8 cellular contexts compared by ENCODE assay signal in genomic region chr17:39688475-39688835, GRCh38. TPM values are rescaled to one million over a fixed set of nuclear protein-coding genes. Genes with fewer than 3 reads are reported as not detected.
A peak's percentile ranks its signal among the peaks of the same experiment; 100 is the strongest.
DNase-seq lines count a peak whose midpoint lies in the region; ATAC-seq and TF ChIP-seq lines count a peak whose summit lies in the region.

No MANE protein-coding gene starts in this region.

- H3K27me3 Mint-ChIP-seq in naive B cell = no peaks in the 10 kb centered on the region

- TF ChIP-seq CTCF in AG10803 (conservative IDR thresholded peaks at IDR 0.05; ENCODE audit: low read length) (no peak), IMR-90 (conservative IDR thresholded peaks at IDR 0.05; ENCODE audit: low read depth, low read length) (no peak), choroid plexus epithelial cell (conservative IDR thresholded peaks at IDR 0.05; ENCODE audit: low read depth, low read length) (no peak), GM20000 (IDR thresholded peaks at IDR 0.05; ENCODE audit: extremely low read depth, missing control alignments) (no peak)

- peak overlapping the region; percentile 91 for H2AFZ ChIP-seq in IMR-90 (replicated peaks; ENCODE audit: low read length, poor library complexity)

- H3K27me3 ChIP-seq in IMR-90 (ENCODE audit: control insufficient read depth, insufficient read depth, low read length) = no peaks in the 10 kb centered on the region

- intact Hi-C loops in IMR-90 (cut with micrococcal nuclease) = no loop called here

- H2AK9ac ChIP-seq in IMR-90 (replicated peaks; ENCODE audit: low read depth, low read length, poor library complexity) = peak overlapping the region; percentile 83

- DNase-seq in AG10803 (ENCODE audit: low read depth) (no peak), IMR-90 (peak; percentile 14), choroid plexus epithelial cell (ENCODE audit: low read depth) (peak; percentile 21), naive B cell (no peak), SKM-1 treated with dmso at 0.1 percent for 144 hours (lab: John Stamatoyannopoulos, UW; ENCODE audit: unreplicated experiment) (no peak), globus pallidus (ENCODE audit: low spot score) (no peak), GM20000 (ENCODE audit: low spot score) (no peak)

- WGBS in IMR-90 (ENCODE audit: extremely low coverage in 2 of 2, insufficient read length in 1 of 2), 2 experiments = no CpG with 5 or more reads among the region's 6 CpGs

- peak overlapping the region; percentile 50 for H2AK5ac ChIP-seq in IMR-90 (ENCODE audit: low read depth, low read length)

- CTCF ChIA-PET in IMR-90 (lab: Yijun Ruan, JAX) = interaction anchor here (1.3 to 2.3 kb wide), 4 partner anchors 11 to 67 kb away, joined by 3 to 7 read pairs (median 5); partner anchors contain the start of gene ERBB2

- peak; percentile 8; the same call in 1 of the 2 replicates for ATAC-seq in IMR-90 (ENCODE audit: low read depth)
- no peak for ATAC-seq in naive B cell (ENCODE audit: low read depth in 2 of 2)
- no peak for ATAC-seq in HG02759 (IDR thresholded peaks at IDR 0.05; ENCODE audit: unreplicated experiment)

- H3K4me2 ChIP-seq in IMR-90 (ENCODE audit: low read depth, low read length) = peak overlapping the region; percentile 95

- no peak for TF ChIP-seq RAD21 in IMR-90 (IDR thresholded peaks at IDR 0.05; ENCODE audit: low read length)

- dilution Hi-C loops in IMR-90 (cut with HindIII; ENCODE audit: low sequenced_read_pairs, unreplicated experiment) = no loop called here

- H2BK5ac ChIP-seq in IMR-90 (ENCODE audit: low read depth, low read length, poor library complexity, severe bottlenecking) = no peak overlapping the region

- no peak for TF ChIP-seq POLR2A in IMR-90 (IDR thresholded peaks at IDR 0.05; ENCODE audit: low read depth, low read length)

- H3K18ac ChIP-seq in IMR-90 (ENCODE audit: low read depth, low read length) = no peak overlapping the region

- H3K4me1 Mint-ChIP-seq in naive B cell = peaks cover 24 to 29% (median 26%) of the 10 kb centered on the region in 3 donors

- H3K14ac ChIP-seq in IMR-90 (replicated peaks; ENCODE audit: low read depth, low read length) = peak overlapping the region; percentile 78

- H3K4me1 ChIP-seq in IMR-90 (ENCODE audit: control insufficient read depth, insufficient read depth, low read length) = peaks cover 9% of the 10 kb centered on the region

- in situ Hi-C loops in IMR-90 (cut with MboI; ENCODE audit: low sequenced_read_pairs) = no loop called here

- H4K91ac ChIP-seq in IMR-90 (ENCODE audit: insufficient read depth, low read depth, low read length) = peak overlapping the region; percentile 67

- peaks cover 6% of the 10 kb centered on the region for H3K36me3 ChIP-seq in IMR-90 (ENCODE audit: control insufficient read depth, insufficient read depth, low read length)

- H3K4ac ChIP-seq in IMR-90 (ENCODE audit: low read depth, low read length) = peak overlapping the region; percentile 93

- no TSS peak for BruUV-seq in IMR-90 (replicated peaks; lab: Mats Ljungman, UMichigan)

- peaks cover 8% of the 10 kb centered on the region for H3K9me1 ChIP-seq in IMR-90 (ENCODE audit: insufficient read depth, low read length)

- H4K8ac ChIP-seq in IMR-90 (ENCODE audit: low read depth in 2 of 2, low read length in 2 of 2) = peak overlapping the region; percentile 98 to 99

- no peak overlapping the region for H2BK120ac ChIP-seq in IMR-90 (ENCODE audit: low read depth, low read length)

- POLR2A ChIA-PET in IMR-90 (lab: Charles Lee; ENCODE audit: unreplicated experiment) = interaction anchor here (0.6 to 1.0 kb wide), 3 partner anchors 8 to 296 kb away, joined by 4 to 7 read pairs (median 4); partner anchors contain the start of gene ERBB2

- H3K27ac ChIP-seq in IMR-90 (ENCODE audit: insufficient read depth, low read length) = peak overlapping the region; percentile 6; the same call in 1 of the 2 replicates

- H3K9me3 Mint-ChIP-seq in naive B cell = peaks cover 0 to 6% (median 0%) of the 10 kb centered on the region in 7 donors

- H3K9me3 ChIP-seq in IMR-90 (ENCODE audit: control insufficient read depth, insufficient read depth, low read length) = no peaks in the 10 kb centered on the region

- peak overlapping the region; percentile 97 to 99 (median 98) for H3K4me3 Mint-ChIP-seq in naive B cell

- H3K36me3 Mint-ChIP-seq in naive B cell = peaks cover 5 to 21% of the 10 kb centered on the region in 2 donors

- H3K23ac ChIP-seq in IMR-90 (ENCODE audit: low read depth, low read length) = peak overlapping the region; percentile 66

- H3K79me1 ChIP-seq in IMR-90 (ENCODE audit: low read depth in 1 of 2, low read length in 2 of 2) = peaks cover 8 to 16% of the 10 kb centered on the region in 2 experiments

- H3K4me3 ChIP-seq in AG10803 (ENCODE audit: low read length) = peak overlapping the region; percentile 85
- H3K4me3 ChIP-seq in IMR-90 (ENCODE audit: insufficient read depth, low read depth, low read length) = peak overlapping the region; percentile 81
- H3K4me3 ChIP-seq in choroid plexus epithelial cell (ENCODE audit: low read depth, low read length) = peak overlapping the region; percentile 79

- peak overlapping the region; percentile 87 for H3K9ac ChIP-seq in IMR-90 (ENCODE audit: low read depth, low read length)

- H4K5ac ChIP-seq in IMR-90 (ENCODE audit: low read depth, low read length) = peak overlapping the region; percentile 98

- no peak overlapping the region for H2BK15ac ChIP-seq in IMR-90 (ENCODE audit: low read depth, low read length)

- H2BK20ac ChIP-seq in IMR-90 (ENCODE audit: low read depth, low read length) = no peak overlapping the region

- no peaks in the 10 kb centered on the region for H4K20me1 ChIP-seq in IMR-90 (ENCODE audit: insufficient read depth, low read length)

- H3K27ac Mint-ChIP-seq in naive B cell = peak overlapping the region; percentile 92 to 99 (median 97)

- peak overlapping the region; percentile 61; the same call in 1 of the 2 replicates for H3K56ac ChIP-seq in IMR-90 (ENCODE audit: extremely low read depth, insufficient read depth, low read length)

TF ChIP-seq in IMR-90, 13 proteins besides CTCF, POLR2A, EP300 and RAD21 (continues in another document):
- TF ChIP-seq RCOR1 (IDR thresholded peaks at IDR 0.05; ENCODE audit: insufficient replicate concordance, low read length) (no peak), MXI1 (IDR thresholded peaks at IDR 0.05; ENCODE audit: borderline replicate concordance, low read depth, low read length) (no peak), SMC3 (IDR thresholded peaks at IDR 0.05; ENCODE audit: low read depth, low read length) (no peak), BHLHE40 (IDR thresholded peaks at IDR 0.05; ENCODE audit: low read depth, low read length) (no peak), MAZ (IDR thresholded peaks at IDR 0.05; ENCODE audit: borderline replicate concordance, low read depth, low read length) (no peak), MAFK (IDR thresholded peaks at IDR 0.05; ENCODE audit: low read depth, low read length) (no peak), NFE2L2 (IDR thresholded peaks at IDR 0.05; ENCODE audit: low read depth, low read length) (no peak), USF2 (IDR thresholded peaks at IDR 0.05; ENCODE audit: low read depth, low read length) (no peak)
- TF ChIP-seq, protein P1, sequence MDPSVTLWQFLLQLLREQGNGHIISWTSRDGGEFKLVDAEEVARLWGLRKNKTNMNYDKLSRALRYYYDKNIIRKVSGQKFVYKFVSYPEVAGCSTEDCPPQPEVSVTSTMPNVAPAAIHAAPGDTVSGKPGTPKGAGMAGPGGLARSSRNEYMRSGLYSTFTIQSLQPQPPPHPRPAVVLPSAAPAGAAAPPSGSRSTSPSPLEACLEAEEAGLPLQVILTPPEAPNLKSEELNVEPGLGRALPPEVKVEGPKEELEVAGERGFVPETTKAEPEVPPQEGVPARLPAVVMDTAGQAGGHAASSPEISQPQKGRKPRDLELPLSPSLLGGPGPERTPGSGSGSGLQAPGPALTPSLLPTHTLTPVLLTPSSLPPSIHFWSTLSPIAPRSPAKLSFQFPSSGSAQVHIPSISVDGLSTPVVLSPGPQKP (IDR thresholded peaks at IDR 0.05; ENCODE audit: borderline replicate concordance, low read depth, low read length) = no peak

RNA-seq across cellular contexts. Expression of gene PGAP3, which starts 0.6 kb away (rescaled TPM):
- 3.6 and 4.3 TPM in 2 replicates for total RNA-seq in IMR-90 (2012; rRNA removed)
- 9.8 and 10.4 TPM in 2 replicates for polyA plus RNA-seq in IMR-90 (2012; rRNA removed)
- 7.2 and 13.5 TPM in 2 replicates for polyA plus RNA-seq in IMR-90 (2012; cell fraction: cytosol; rRNA removed)
- polyA plus RNA-seq in IMR-90 (2012; cell fraction: nucleus; rRNA removed; ENCODE audit: low replicate concordance) = 40.4 and 52.8 TPM in 2 replicates
- 10 to 100 TPM in 2 of 6 donors, 1 to 10 TPM in 4; 7.2 to 18.2 (median 9.1) TPM for polyA plus RNA-seq in naive B cell (ENCODE audit: low read depth in 6 of 6)

RNA-seq across cellular contexts. Expression of gene ERBB2, which starts 11.4 kb away (rescaled TPM):
- 26.1 and 28.7 TPM in 2 replicates for total RNA-seq in IMR-90 (2012; rRNA removed)
- polyA plus RNA-seq in IMR-90 (2012; rRNA removed) (33.3 and 34.6 TPM in 2 replicates), naive B cell (ENCODE audit: low read depth in 6 of 6) (1 to 10 TPM in 3 of 6 donors, under 1 TPM in 3; 0.20 to 3.0 (median 1.1) TPM)
- polyA plus RNA-seq in IMR-90 (2012; cell fraction: cytosol; rRNA removed) = 26.4 and 33.2 TPM in 2 replicates
- polyA plus RNA-seq in IMR-90 (2012; cell fraction: nucleus; rRNA removed; ENCODE audit: low replicate concordance) = 34.2 and 69.9 TPM in 2 replicates

RNA-seq across cellular contexts. Expression of gene PNMT, which starts 20.2 kb away (rescaled TPM):
- not detected in 2 replicates for total RNA-seq in IMR-90 (2012; rRNA removed)
- polyA plus RNA-seq in IMR-90 (2012; rRNA removed) = not detected in 2 replicates
- 0.08 TPM in 1 of 2 replicates, not detected in the other for polyA plus RNA-seq in IMR-90 (2012; cell fraction: cytosol; rRNA removed)
- not detected in 2 replicates for polyA plus RNA-seq in IMR-90 (2012; cell fraction: nucleus; rRNA removed; ENCODE audit: low replicate concordance)
- not detected for polyA plus RNA-seq in naive B cell (ENCODE audit: low read depth in 6 of 6)

RNA-seq across cellular contexts. Expression of gene TCAP, which starts 23.3 kb away (rescaled TPM):
- under 0.01 TPM in 2 replicates for total RNA-seq in IMR-90 (2012; rRNA removed)
- polyA plus RNA-seq in IMR-90 (2012; rRNA removed) (0.21 and 0.26 TPM in 2 replicates), naive B cell (ENCODE audit: low read depth in 6 of 6) (under 1 TPM in 3 of 6 donors, not detected in 3; 0.12 to 0.25 (median 0.24) TPM)
- 0.03 and 0.09 TPM in 2 replicates for polyA plus RNA-seq in IMR-90 (2012; cell fraction: cytosol; rRNA removed)
- polyA plus RNA-seq in IMR-90 (2012; cell fraction: nucleus; rRNA removed; ENCODE audit: low replicate concordance) = 1.2 and 3.2 TPM in 2 replicates

RNA-seq across cellular contexts. Expression of gene MIEN1, which starts 41.9 kb away (rescaled TPM):
- total RNA-seq in IMR-90 (2012; rRNA removed) = 20.3 and 22.2 TPM in 2 replicates
- polyA plus RNA-seq in IMR-90 (2012; rRNA removed) (75.6 and 82.4 TPM in 2 replicates), naive B cell (ENCODE audit: low read depth in 6 of 6) (100 to 1,000 TPM in 5 of 6 donors, 10 to 100 TPM in 1; 99.3 to 135 (median 123) TPM)
- polyA plus RNA-seq in IMR-90 (2012; cell fraction: cytosol; rRNA removed) = 81.7 and 149 TPM in 2 replicates
- 24.0 and 30.9 TPM in 2 replicates for polyA plus RNA-seq in IMR-90 (2012; cell fraction: nucleus; rRNA removed; ENCODE audit: low replicate concordance)

Comparison
In these comparisons a context has a peak if more than half of its experiments do, and no peak if none do; other contexts are left out.
1. DNase-seq: peak in IMR-90 (single experiment) and choroid plexus epithelial cell (single experiment); none in AG10803 (single experiment), naive B cell (single experiment), SKM-1 treated with dmso at 0.1 percent for 144 hours (single experiment), globus pallidus (single experiment) and GM20000 (single experiment).
2. RNA of gene ERBB2, which starts 11.4 kb away (polyA plus RNA-seq): 26.4 to 69.9 TPM in IMR-90; 0.20 to 3.0 TPM in naive B cell; every median in the first group is over 4 times any median in the second.
3. Peak in every context shown above with its lines, with median percentiles within 50 percentile points of each other: H3K4me3 ChIP-seq.